ENCODE assay signal across 16 cellular contexts in genomic region chr20:57287901-57288300, GRCh38. TPM values are rescaled to one million over a fixed set of nuclear protein-coding genes. Genes with fewer than 3 reads are reported as not detected.
"Had no signal": no experiment of that assay in that cellular context is flagged by ENCODE, and none has a peak within 500 bp of the region (broad histone marks: within the 10 kb centered on the region; RNA-seq: fewer than 3 reads in every experiment).

No MANE protein-coding gene starts in this region.

- H3K27me3 ChIP-seq: ovary, tibial nerve had no signal

- H3K4me3 Mint-ChIP-seq: activated CD4-positive, alpha-beta memory T cell treated with anti-CD3 and anti-CD28 coated beads, Interleukin-2, amount 10 ng/mL, durations not matched to agents 7 days and 5 days; activated naive CD4-positive, alpha-beta T cell treated with anti-CD3 and anti-CD28 coated beads for 36 hours; dendritic cell treated with granulocyte-macrophage colony-stimulating factor and Interleukin-4, amounts not matched to agents 40 ng/mL and 50 ng/mL, for 4 days; memory B cell; natural killer cell treated with Interleukin-12 subunit alpha and Interleukin-12 subunit beta and Interleukin-15 and Interleukin-18, amount 100 ng/mL, for 72 hours had no signal

- H3K9me3 ChIP-seq: adrenal gland, left lung, ovary, SK-N-SH, tibial nerve had no signal

- DNase-seq: activated CD4-positive, alpha-beta memory T cell treated with anti-CD3 and anti-CD28 coated beads, Interleukin-2, amount 10 ng/mL, durations not matched to agents 7 days and 5 days; activated CD8-positive, alpha-beta memory T cell treated with anti-CD3 and anti-CD28 coated beads, Interleukin-2, amount 50 U/mL, for 4 hours; activated naive CD4-positive, alpha-beta T cell treated with anti-CD3 and anti-CD28 coated beads for 36 hours; adrenal gland; left lung; ovary; SK-N-SH; T-helper 1 cell had no signal

- H3K4me3 ChIP-seq: adrenal gland, left lung, ovary, skin epidermis, tibial nerve had no signal

- ATAC-seq: left lung; natural killer cell treated with Interleukin-12 subunit alpha and Interleukin-12 subunit beta and Interleukin-15 and Interleukin-18, amount 100 ng/mL, for 72 hours had no signal

- H3K9ac ChIP-seq: SK-N-SH had no signal

- H3K4me2 ChIP-seq: SK-N-SH had no signal

- H3K27ac ChIP-seq: adrenal gland, left lung, ovary, skin epidermis, VCaP had no signal

- H3K36me3 Mint-ChIP-seq: memory B cell; natural killer cell treated with Interleukin-12 subunit alpha and Interleukin-12 subunit beta and Interleukin-15 and Interleukin-18, amount 100 ng/mL, for 72 hours had no signal

- H3K4me1 ChIP-seq: adrenal gland, left lung had no signal

- H3K9me3 Mint-ChIP-seq: activated CD4-positive, alpha-beta memory T cell treated with anti-CD3 and anti-CD28 coated beads, Interleukin-2, amount 10 ng/mL, durations not matched to agents 7 days and 5 days; activated naive CD4-positive, alpha-beta T cell treated with anti-CD3 and anti-CD28 coated beads for 36 hours; dendritic cell treated with granulocyte-macrophage colony-stimulating factor and Interleukin-4, amounts not matched to agents 40 ng/mL and 50 ng/mL, for 4 days; memory B cell; natural killer cell treated with Interleukin-12 subunit alpha and Interleukin-12 subunit beta and Interleukin-15 and Interleukin-18, amount 100 ng/mL, for 72 hours had no signal

- H3K4me1 Mint-ChIP-seq: activated CD4-positive, alpha-beta memory T cell treated with anti-CD3 and anti-CD28 coated beads, Interleukin-2, amount 10 ng/mL, durations not matched to agents 7 days and 5 days; memory B cell had no signal

- H3K27ac Mint-ChIP-seq: activated CD4-positive, alpha-beta memory T cell treated with anti-CD3 and anti-CD28 coated beads, Interleukin-2, amount 10 ng/mL, durations not matched to agents 7 days and 5 days; activated naive CD4-positive, alpha-beta T cell treated with anti-CD3 and anti-CD28 coated beads for 36 hours; dendritic cell treated with granulocyte-macrophage colony-stimulating factor and Interleukin-4, amounts not matched to agents 40 ng/mL and 50 ng/mL, for 4 days; memory B cell; natural killer cell treated with Interleukin-12 subunit alpha and Interleukin-12 subunit beta and Interleukin-15 and Interleukin-18, amount 100 ng/mL, for 72 hours had no signal

- H3K36me3 ChIP-seq: adrenal gland, left lung, ovary, tibial nerve had no signal

RNA-seq across cellular contexts. Expression of gene BMP7, which starts 21.5 kb away (rescaled TPM):
- total RNA-seq: activated CD4-positive, alpha-beta memory T cell treated with anti-CD3 and anti-CD28 coated beads, Interleukin-2, amount 10 ng/mL, durations not matched to agents 7 days and 5 days; activated naive CD4-positive, alpha-beta T cell treated with anti-CD3 and anti-CD28 coated beads for 36 hours; natural killer cell treated with Interleukin-12 subunit alpha and Interleukin-12 subunit beta and Interleukin-15 and Interleukin-18, amount 100 ng/mL, for 72 hours had no signal
- polyA plus RNA-seq: SK-N-SH had no signal

RNA-seq across cellular contexts. Expression of gene SPO11, which starts 41.7 kb away (rescaled TPM):
- total RNA-seq: activated CD4-positive, alpha-beta memory T cell treated with anti-CD3 and anti-CD28 coated beads, Interleukin-2, amount 10 ng/mL, durations not matched to agents 7 days and 5 days; activated naive CD4-positive, alpha-beta T cell treated with anti-CD3 and anti-CD28 coated beads for 36 hours; adrenal gland; left lung; natural killer cell treated with Interleukin-12 subunit alpha and Interleukin-12 subunit beta and Interleukin-15 and Interleukin-18, amount 100 ng/mL, for 72 hours; ovary; renal cortical epithelial cell; tibial nerve had no signal
- polyA plus RNA-seq: adrenal gland, esophagus, ovary, SK-N-SH had no signal
